ENCODE assay signal across 31 cellular contexts in the genomic region with DNA sequence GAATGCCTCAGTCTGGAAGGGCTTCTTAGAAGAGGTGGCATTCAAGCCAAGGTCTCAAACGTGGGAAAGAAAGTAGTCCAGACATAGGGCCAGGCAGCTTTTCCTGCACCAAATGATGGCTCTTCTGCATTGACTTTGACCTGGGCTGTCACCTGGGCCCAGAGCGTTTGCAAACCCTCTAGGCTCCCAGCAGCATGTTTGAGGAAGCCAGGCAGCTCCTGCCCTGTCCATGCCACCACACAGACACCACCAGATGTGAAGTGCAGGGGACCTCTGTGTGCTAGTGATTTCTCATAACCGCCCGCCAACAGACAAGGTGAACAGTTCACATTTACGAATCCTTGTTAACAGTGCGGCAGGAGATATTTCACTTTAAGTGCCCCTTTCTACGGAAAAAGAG.
"Had no signal": no experiment of that assay in that cellular context is flagged by ENCODE, and none has a peak within 500 bp of the region (broad histone marks: within the 10 kb centered on the region; RNA-seq: fewer than 3 reads in every experiment).

No MANE protein-coding gene starts in this region.

- H3K27ac ChIP-seq: adrenal gland, body of pancreas, brain microvascular endothelial cell, breast epithelium, VCaP had no signal

- H3K27me3 ChIP-seq: adrenal gland, body of pancreas, breast epithelium had no signal

- H3K36me3 ChIP-seq: adrenal gland, brain microvascular endothelial cell, breast epithelium had no signal

- DNase-seq: activated B cell treated with CpG ODN at 0.5 μM for 24 hours; activated CD4-positive, alpha-beta memory T cell treated with anti-CD3 and anti-CD28 coated beads for 36 hours; activated CD4-positive, alpha-beta T cell treated with anti-CD3 and anti-CD28 coated beads for 4 hours; activated CD4-positive, alpha-beta T cell treated with anti-CD3 and anti-CD28 coated beads, Interleukin-2, amount 10 ng/mL, durations not matched to agents 24 days and 14 days; activated CD4-positive, alpha-beta T cell treated with anti-CD3 and anti-CD28 coated beads, Interleukin-2, amount 50 U/mL, for 1 hour; activated CD4-positive, alpha-beta T cell treated with anti-CD3 and anti-CD28 coated beads, Interleukin-2, amount 50 U/mL, for 4 hours; activated CD4-positive, CD25-positive, alpha-beta regulatory T cell treated with anti-CD3 and anti-CD28 coated beads, Interleukin-2, amount 50 U/mL, for 72 hours; activated CD8-positive, alpha-beta memory T cell treated with anti-CD3 and anti-CD28 coated beads, Interleukin-2, amount 50 U/mL, for 4 hours; activated CD8-positive, alpha-beta T cell treated with anti-CD3 and anti-CD28 coated beads for 36 hours; activated effector memory CD4-positive, alpha-beta T cell treated with anti-CD3 and anti-CD28 coated beads, Interleukin-2, amount 50 U/mL, for 16 hours; activated gamma-delta T cell treated with Interleukin-2 at 50 U/mL for 16 hours; activated naive CD4-positive, alpha-beta T cell; activated naive CD4-positive, alpha-beta T cell treated with anti-CD3 and anti-CD28 coated beads for 36 hours; activated naive CD4-positive, alpha-beta T cell treated with anti-CD3 and anti-CD28 coated beads, Interleukin-2, amount 50 U/mL, for 16 hours; activated naive CD8-positive, alpha-beta T cell treated with anti-CD3 and anti-CD28 coated beads for 36 hours; activated T-cell treated with anti-CD3 and anti-CD28 coated beads for 4 hours; activated T-cell treated with anti-CD3 and anti-CD28 coated beads, Interleukin-2, amount 50 U/mL, for 1 hour; activated T-cell treated with anti-CD3 and anti-CD28 coated beads, Interleukin-2, amount 50 U/mL, for 4 hours; activated T-cell treated with anti-CD3 and anti-CD28 coated beads, Interleukin-2, amount 50 U/mL, for 72 hours; adrenal gland; amniotic stem cell; aorta; body of pancreas; brain microvascular endothelial cell; central memory CD4-positive, alpha-beta T cell; T-cell; T-helper 17 cell had no signal

- H3K9me3 ChIP-seq: adrenal gland, body of pancreas, breast epithelium had no signal

- H3K4me3 ChIP-seq: adrenal gland, body of pancreas, breast epithelium had no signal

- H3K4me1 ChIP-seq: adrenal gland, body of pancreas, breast epithelium had no signal

- FAIRE-seq: astrocyte, TTC549 had no signal
